Comparison of ENCODE assay signal across 26 cellular contexts in genomic region chr4:126750723-126751122, GRCh38.
A peak's percentile ranks its signal among the peaks of the same experiment; 100 is the strongest.
DNase-seq lines count a peak whose midpoint lies in the region; ATAC-seq, FAIRE-seq and TF ChIP-seq lines count a peak whose summit lies in the region.
"Had no signal": no experiment of that assay in that cellular context is flagged by ENCODE, and none has a peak within 500 bp of the region (broad histone marks: within the 10 kb centered on the region; RNA-seq: fewer than 3 reads in every experiment).

No MANE protein-coding gene starts in this region.

- no peaks in the 10 kb centered on the region for H3K27me3 ChIP-seq in PC-9 (ENCODE audit: insufficient read depth, low read depth)
- no peaks in the 10 kb centered on the region for H3K27me3 ChIP-seq in H1 (replicated peaks in 1 of 4; ENCODE audit: control insufficient read depth in 3 of 4, extremely low read depth in 1 of 4, insufficient read depth in 3 of 4, low read length in 3 of 4)
- H3K27me3 ChIP-seq in right atrium auricular region: no peaks in the 10 kb centered on the region
- H3K27me3 ChIP-seq in upper lobe of right lung: no peaks in the 10 kb centered on the region
- H3K27me3 ChIP-seq in gastrocnemius medialis: no peaks in the 10 kb centered on the region

- TF ChIP-seq POLR2A in H1 (IDR thresholded peaks at IDR 0.05; ENCODE audit: control extremely low read depth in 1 of 2, low read depth in 2 of 2, low read length in 2 of 2): no peak
- TF ChIP-seq POLR2A in gastrocnemius medialis (IDR thresholded peaks at IDR 0.05): no peak

- no peak overlapping the region for H3K23ac ChIP-seq in H1 (ENCODE audit: insufficient read length)

- H3K27ac Mint-ChIP-seq in activated CD4-positive, alpha-beta memory T cell treated with anti-CD3 and anti-CD28 coated beads, Interleukin-2, amount 10 ng/mL, durations not matched to agents 7 days and 5 days: no peak overlapping the region
- H3K27ac Mint-ChIP-seq: B cell; CD8-positive, alpha-beta T cell had no signal

- 0 out of 2 replicates have a peak overlapping the region, but pooled peaks have one; percentile 3 for H2AFZ ChIP-seq in PC-9
- H2AFZ ChIP-seq in H1 (ENCODE audit: low read length): 0 out of 2 replicates have a peak overlapping the region, but pooled peaks have one; percentile 51

- POLR2A ChIA-PET in PC-9 (lab: Charles Lee; ENCODE audit: unreplicated experiment): no interaction called here
- POLR2A ChIA-PET in H1 (lab: Charles Lee; ENCODE audit: partially characterized antibody): no interaction called here
- POLR2A ChIA-PET in activated CD4-positive, alpha-beta memory T cell treated with anti-CD3 and anti-CD28 coated beads, Interleukin-2, amount 10 ng/mL, durations not matched to agents 7 days and 5 days (lab: Charles Lee): no interaction called here

- H4K20me1 ChIP-seq in PC-9 (ENCODE audit: insufficient read depth) (no peaks in the 10 kb centered on the region), H1 (replicated peaks in 1 of 2; ENCODE audit: control insufficient read depth in 1 of 2, insufficient read depth in 2 of 2, low read length in 2 of 2) (no peaks in the 10 kb centered on the region)

- no peaks in the 10 kb centered on the region for H3K27me3 Mint-ChIP-seq in activated CD4-positive, alpha-beta memory T cell treated with anti-CD3 and anti-CD28 coated beads, Interleukin-2, amount 10 ng/mL, durations not matched to agents 7 days and 5 days
- H3K27me3 Mint-ChIP-seq: B cell had no signal

- no peak for TF ChIP-seq CTCF in PC-9 (conservative IDR thresholded peaks at IDR 0.05)
- no peak for TF ChIP-seq CTCF in H1 (IDR thresholded peaks at IDR 0.05; ENCODE audit: control extremely low read depth in 1 of 3, insufficient read depth in 1 of 3, low read depth in 1 of 3, low read length in 3 of 3)
- no peak for TF ChIP-seq CTCF in right atrium auricular region (IDR thresholded peaks at IDR 0.05)
- TF ChIP-seq CTCF in upper lobe of right lung (IDR thresholded peaks at IDR 0.05): no peak
- TF ChIP-seq CTCF in gastrocnemius medialis (IDR thresholded peaks at IDR 0.05 in 4 of 5, conservative IDR thresholded peaks at IDR 0.05 in 1 of 5): no peak

- H3K4me3 ChIP-seq in PC-9: no peak overlapping the region
- H3K4me3 ChIP-seq in H1 (ENCODE audit: extremely low read depth in 1 of 4, insufficient read depth in 2 of 4, low read depth in 3 of 4, low read length in 4 of 4): no peak overlapping the region
- no peak overlapping the region for H3K4me3 ChIP-seq in right atrium auricular region
- H3K4me3 ChIP-seq in upper lobe of right lung: no peak overlapping the region
- H3K4me3 ChIP-seq in gastrocnemius medialis: no peak overlapping the region
- H3K4me3 ChIP-seq: SK-N-MC had no signal

- H3K23me2 ChIP-seq in H1 (ENCODE audit: low read depth, low read length): no peaks in the 10 kb centered on the region

- H3K9me3 ChIP-seq in PC-9 (ENCODE audit: insufficient read depth, low read depth) (peaks cover 5% of the 10 kb centered on the region; the same call in 1 of the 2 replicates), H1 (ENCODE audit: insufficient read depth in 2 of 2, low read depth in 1 of 2, low read length in 1 of 2) (no peaks in the 10 kb centered on the region), right atrium auricular region (peaks cover 0 to 9% of the 10 kb centered on the region in 2 donors), upper lobe of right lung (no peaks in the 10 kb centered on the region), gastrocnemius medialis (no peaks in the 10 kb centered on the region)

- no peak overlapping the region for H4K5ac ChIP-seq in H1 (ENCODE audit: insufficient read length, low read depth, low read length)

- H3K79me2 ChIP-seq in PC-9 (ENCODE audit: low read depth): no peaks in the 10 kb centered on the region
- no peaks in the 10 kb centered on the region for H3K79me2 ChIP-seq in H1 (ENCODE audit: control insufficient read depth in 1 of 2, insufficient read depth in 2 of 2, low read length in 2 of 2)

- H3K4me1 Mint-ChIP-seq in activated CD4-positive, alpha-beta memory T cell treated with anti-CD3 and anti-CD28 coated beads, Interleukin-2, amount 10 ng/mL, durations not matched to agents 7 days and 5 days: no peaks in the 10 kb centered on the region
- H3K4me1 Mint-ChIP-seq: B cell had no signal

- no peak overlapping the region for H2BK120ac ChIP-seq in H1 (replicated peaks; ENCODE audit: low read depth, low read length)

- no peak overlapping the region for H3K27ac ChIP-seq in PC-9
- H3K27ac ChIP-seq in H1 (ENCODE audit: low read depth, low read length): no peak overlapping the region
- H3K27ac ChIP-seq in right atrium auricular region: peak overlapping the region; percentile 63 to 80
- H3K27ac ChIP-seq in upper lobe of right lung: no peak overlapping the region
- H3K27ac ChIP-seq in gastrocnemius medialis: no peak overlapping the region
- H3K27ac ChIP-seq: C4-2B, SK-N-MC had no signal

- no peak overlapping the region for H2BK5ac ChIP-seq in H1 (ENCODE audit: low read depth, low read length)

- FAIRE-seq in H1 (lab: Jason Lieb, UNC): no peak
- FAIRE-seq: GM12891 had no signal

- H3K4me2 ChIP-seq in PC-9 (no peak overlapping the region), H1 (ENCODE audit: insufficient read depth in 1 of 2, low read depth in 2 of 2, low read length in 2 of 2) (no peak overlapping the region)

- CTCF ChIA-PET in PC-9 (lab: Charles Lee) (no interaction called here), H1 (lab: Charles Lee; ENCODE audit: partially characterized antibody) (no interaction called here)
- CTCF ChIA-PET in activated CD4-positive, alpha-beta memory T cell treated with anti-CD3 and anti-CD28 coated beads, Interleukin-2, amount 10 ng/mL, durations not matched to agents 7 days and 5 days (lab: Charles Lee): no interaction called here

- H3K4me3 Mint-ChIP-seq in activated CD4-positive, alpha-beta memory T cell treated with anti-CD3 and anti-CD28 coated beads, Interleukin-2, amount 10 ng/mL, durations not matched to agents 7 days and 5 days: no peak overlapping the region
- H3K4me3 Mint-ChIP-seq: B cell; CD8-positive, alpha-beta T cell had no signal

- H3F3A ChIP-seq in PC-9 (ENCODE audit: insufficient read depth, low read depth): no peaks in the 10 kb centered on the region

- H3K18ac ChIP-seq in H1 (ENCODE audit: extremely low read depth, low read length): no peak overlapping the region

- no peak overlapping the region for H3K56ac ChIP-seq in H1 (replicated peaks; ENCODE audit: insufficient read length, low read depth, low read length)

- ATAC-seq in upper lobe of right lung (peak; percentile 57), gastrocnemius medialis (no peak)
- ATAC-seq: CD8-positive, alpha-beta T cell; HCT116 had no signal

- no peaks in the 10 kb centered on the region for H3K36me3 ChIP-seq in PC-9 (ENCODE audit: low read depth)
- no peaks in the 10 kb centered on the region for H3K36me3 ChIP-seq in H1 (ENCODE audit: control insufficient read depth in 2 of 4, insufficient read depth in 4 of 4, low read length in 3 of 4)
- no peaks in the 10 kb centered on the region for H3K36me3 ChIP-seq in right atrium auricular region
- H3K36me3 ChIP-seq in upper lobe of right lung: no peaks in the 10 kb centered on the region
- no peaks in the 10 kb centered on the region for H3K36me3 ChIP-seq in gastrocnemius medialis

- H4K91ac ChIP-seq in H1 (replicated peaks; ENCODE audit: insufficient read length, low read length): no peak overlapping the region

- H2BK12ac ChIP-seq in H1 (ENCODE audit: low read depth, low read length): no peak overlapping the region

- no peak overlapping the region for H3K4ac ChIP-seq in H1 (replicated peaks; ENCODE audit: insufficient read length, low read depth, low read length)

- H2BK15ac ChIP-seq in H1 (ENCODE audit: low read length): no peak overlapping the region

- H3K36me3 Mint-ChIP-seq in activated CD4-positive, alpha-beta memory T cell treated with anti-CD3 and anti-CD28 coated beads, Interleukin-2, amount 10 ng/mL, durations not matched to agents 7 days and 5 days (ENCODE audit: low read depth): no peaks in the 10 kb centered on the region
- H3K36me3 Mint-ChIP-seq: CD8-positive, alpha-beta T cell had no signal

- no peaks in the 10 kb centered on the region for H3K9me3 Mint-ChIP-seq in activated CD4-positive, alpha-beta memory T cell treated with anti-CD3 and anti-CD28 coated beads, Interleukin-2, amount 10 ng/mL, durations not matched to agents 7 days and 5 days

- H3K9me2 ChIP-seq in PC-9 (ENCODE audit: insufficient read depth): no peaks in the 10 kb centered on the region

- TF ChIP-seq RAD21 in H1 (IDR thresholded peaks at IDR 0.05 in 1 of 2, conservative IDR thresholded peaks at IDR 0.05 in 1 of 2; ENCODE audit: low read depth in 2 of 2, low read length in 2 of 2): no peak

- 83% methylated on average over 2 of the region's 2 CpGs; no CpG with 5 or more reads in 1 of the 2 experiments for WGBS in H1 (ENCODE audit: extremely low coverage in 1 of 2, insufficient coverage in 1 of 2, insufficient read length in 1 of 2, insufficient replicate concordance in 2 of 2, low coverage in 1 of 2, low lambda C conversion rate in 2 of 2, missing lambda C conversion rate in 1 of 2), 2 experiments

- no peak for DNase-seq in PC-9
- DNase-seq in H1 (ENCODE audit: low read depth in 1 of 2, low spot score in 2 of 2): no peak
- DNase-seq in right atrium auricular region (ENCODE audit: low spot score): no peak
- DNase-seq in upper lobe of right lung: no peak
- no peak for DNase-seq in gastrocnemius medialis
- no peak for DNase-seq in NCI-H146 treated with DMSO at 0.1 percent for 48 hours (lab: John Stamatoyannopoulos, UW; ENCODE audit: unreplicated experiment)
- DNase-seq in activated CD4-positive, alpha-beta memory T cell treated with anti-CD3 and anti-CD28 coated beads, Interleukin-2, amount 10 ng/mL, durations not matched to agents 7 days and 5 days: no peak
- DNase-seq: CD8-positive, alpha-beta T cell; DMS 273 treated with DMSO at 0.1 percent for 48 hours; DMS79 treated with DMSO at 0.1 percent for 48 hours; GF-D8; Karpas-422; NCI-H1092; NCI-H1417 treated with DMSO at 0.1 percent for 48 hours; NCI-H187; NCI-H2171 treated with DMSO at 0.1 percent for 48 hours; NCI-H446; NCI-H524 treated with DMSO at 0.1 percent for 48 hours; NCI-H774; RPMI8226; SIG-M5 had no signal

- H3K14ac ChIP-seq in H1 (ENCODE audit: insufficient read length): no peak overlapping the region

- no peaks in the 10 kb centered on the region for H3K79me1 ChIP-seq in H1 (ENCODE audit: low read depth, low read length)

- TF ChIP-seq EP300 in H1 (IDR thresholded peaks at IDR 0.05; ENCODE audit: borderline replicate concordance in 1 of 2, low read depth in 2 of 2, low read length in 2 of 2): no peak

- H3K4me1 ChIP-seq in PC-9 (replicated peaks; ENCODE audit: insufficient read depth): no peaks in the 10 kb centered on the region
- no peaks in the 10 kb centered on the region for H3K4me1 ChIP-seq in H1 (replicated peaks in 1 of 4; ENCODE audit: control insufficient read depth in 3 of 4, insufficient read depth in 4 of 4, low read length in 3 of 4)
- H3K4me1 ChIP-seq in right atrium auricular region: peaks cover 0 to 3% of the 10 kb centered on the region in 2 donors
- H3K4me1 ChIP-seq in upper lobe of right lung: no peaks in the 10 kb centered on the region
- no peaks in the 10 kb centered on the region for H3K4me1 ChIP-seq in gastrocnemius medialis

- no peak overlapping the region for H3K9ac ChIP-seq in H1 (replicated peaks in 1 of 4; ENCODE audit: extremely low read depth in 1 of 4, low read depth in 3 of 4, low read length in 3 of 4)

- no peak overlapping the region for H2AK5ac ChIP-seq in H1 (ENCODE audit: low read depth, low read length)

- no peak overlapping the region for H2BK20ac ChIP-seq in H1 (ENCODE audit: low read length)

- no TSS peak for BruUV-seq in PC-9 (replicated peaks; lab: Mats Ljungman, UMichigan)

- H4K8ac ChIP-seq in H1 (ENCODE audit: extremely low read depth, insufficient read depth, low read length): no peak overlapping the region

- in situ Hi-C loops in gastrocnemius medialis (cut with MboI; ENCODE audit: low sequenced_read_pairs in 4 of 4): no loop called here

- intact Hi-C loops in PC-9 (cut with micrococcal nuclease; ENCODE audit: unreplicated experiment): no loop called here
- intact Hi-C loops in upper lobe of right lung (cut with DNase I): no loop called here
- intact Hi-C loops in gastrocnemius medialis (cut with DNase I; ENCODE audit: low total_unique reads): no loop called here

Comparison
In these comparisons a context has a peak if more than half of its experiments do, and no peak if none do; other contexts are left out.
1. H3K27ac ChIP-seq: peak in right atrium auricular region (2 of 2); none in PC-9 (single experiment), H1 (single experiment), upper lobe of right lung (single experiment) and gastrocnemius medialis (0 of 4).